ENCODE assay signal across 8 cellular contexts in the genomic region with DNA sequence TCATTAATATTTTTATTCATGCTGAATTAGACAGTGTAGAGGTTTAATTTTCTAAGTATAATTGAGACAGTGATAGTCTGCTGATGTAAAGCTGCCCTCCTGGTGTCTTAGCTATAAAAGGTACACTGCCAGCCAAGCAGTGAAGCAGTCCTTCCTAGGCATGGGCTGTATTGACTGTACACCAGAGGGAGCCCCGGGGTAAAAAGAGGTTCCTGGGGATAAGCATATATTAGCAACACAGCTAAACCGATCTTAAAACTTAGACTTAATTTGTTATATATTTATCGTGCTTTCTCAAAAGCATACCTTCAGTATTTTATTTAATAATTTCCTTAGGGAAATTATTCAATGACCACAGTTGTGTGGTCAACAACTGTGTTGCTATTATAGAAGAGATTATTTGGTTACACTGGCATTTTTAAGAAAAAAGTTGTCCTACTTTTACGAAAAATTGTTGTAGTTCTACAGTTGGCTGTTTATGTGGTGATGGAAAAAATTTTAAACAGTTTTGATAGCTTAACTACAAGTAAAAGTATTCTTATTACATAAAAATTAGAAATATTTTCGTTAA.
DNase-seq lines count a peak whose midpoint lies in the region; ATAC-seq and TF ChIP-seq lines count a peak whose summit lies in the region.

No MANE protein-coding gene starts in this region.

- no peak overlapping the region for H3K27ac Mint-ChIP-seq in WTC11
- no peak overlapping the region for H3K27ac Mint-ChIP-seq in activated T-helper 2 cell treated with anti-CD3 and anti-CD28 coated beads, Interferon-gamma antibody, Interleukin-2, Interleukin-4, amounts not matched to agents 10 μg/mL and 5 μg/mL and 100 μg/mL, durations not matched to agents 14 hours and 24 hours and 36 hours

- TF ChIP-seq CTCF in C4-2B (conservative IDR thresholded peaks at IDR 0.05), result peak; percentile 79
- peak; percentile 20; the same call in 1 of the 2 replicates for TF ChIP-seq CTCF in WTC11 (IDR thresholded peaks at IDR 0.05)
- peak; percentile 57 for TF ChIP-seq CTCF in cardiac muscle cell (IDR thresholded peaks at IDR 0.05; ENCODE audit: low read depth, low read length)
- TF ChIP-seq CTCF in thyroid gland (IDR thresholded peaks at IDR 0.05), result peak in 4 of 6 experiments; percentile 18 to 39 (median 31)

- H3K27ac ChIP-seq in C4-2B (no peak overlapping the region), cardiac muscle cell (no peak overlapping the region), thyroid gland (no peak overlapping the region)

- peak; percentile 53 for TF ChIP-seq RAD21 in Ishikawa (IDR thresholded peaks at IDR 0.05; ENCODE audit: low read depth)

- H3K9me3 ChIP-seq in cardiac muscle cell (ENCODE audit: low read depth), result no peaks in the 10 kb centered on the region
- no peaks in the 10 kb centered on the region for H3K9me3 ChIP-seq in thyroid gland

- H3K36me3 ChIP-seq in cardiac muscle cell (peaks cover 41% of the 10 kb centered on the region), thyroid gland (peaks cover 0 to 31% of the 10 kb centered on the region in 2 donors)

- no peaks in the 10 kb centered on the region for H3K27me3 ChIP-seq in cardiac muscle cell
- no peaks in the 10 kb centered on the region for H3K27me3 ChIP-seq in thyroid gland

- ATAC-seq in GM18511 (IDR thresholded peaks at IDR 0.05; ENCODE audit: unreplicated experiment) (peak; percentile 68), WTC11 (peak; percentile 82)

- no peak overlapping the region for H3K4me3 Mint-ChIP-seq in WTC11
- H3K4me3 Mint-ChIP-seq in activated T-helper 2 cell treated with anti-CD3 and anti-CD28 coated beads, Interferon-gamma antibody, Interleukin-2, Interleukin-4, amounts not matched to agents 10 μg/mL and 5 μg/mL and 100 μg/mL, durations not matched to agents 14 hours and 24 hours and 36 hours (ENCODE audit: low read depth), result no peak overlapping the region

- no peaks in the 10 kb centered on the region for H3K36me3 Mint-ChIP-seq in WTC11
- H3K36me3 Mint-ChIP-seq in activated T-helper 2 cell treated with anti-CD3 and anti-CD28 coated beads, Interferon-gamma antibody, Interleukin-2, Interleukin-4, amounts not matched to agents 10 μg/mL and 5 μg/mL and 100 μg/mL, durations not matched to agents 14 hours and 24 hours and 36 hours (ENCODE audit: low read depth), result peaks cover 75% of the 10 kb centered on the region

- H3K4me1 Mint-ChIP-seq in WTC11, result peaks cover 28% of the 10 kb centered on the region
- H3K4me1 Mint-ChIP-seq in activated T-helper 2 cell treated with anti-CD3 and anti-CD28 coated beads, Interferon-gamma antibody, Interleukin-2, Interleukin-4, amounts not matched to agents 10 μg/mL and 5 μg/mL and 100 μg/mL, durations not matched to agents 14 hours and 24 hours and 36 hours (ENCODE audit: low read depth), result peaks cover 17% of the 10 kb centered on the region

- 96 to 98% methylated on average over 5 of the region's 5 CpGs for WGBS in thyroid gland, 2 donors

- intact Hi-C loops in thyroid gland (cut with DNase I), result no loop called here
- intact Hi-C loops in activated T-helper 2 cell treated with anti-CD3 and anti-CD28 coated beads, Interferon-gamma antibody, Interleukin-2, Interleukin-4, amounts not matched to agents 10 μg/mL and 5 μg/mL and 100 μg/mL, durations not matched to agents 14 hours and 24 hours and 36 hours (cut with micrococcal nuclease), result no loop called here

- TF ChIP-seq POLR2A in thyroid gland (IDR thresholded peaks at IDR 0.05), result no peak

- peaks cover 9% of the 10 kb centered on the region for H3K4me1 ChIP-seq in cardiac muscle cell (ENCODE audit: low read depth)
- no peaks in the 10 kb centered on the region for H3K4me1 ChIP-seq in thyroid gland

- DNase-seq in WTC11 (ENCODE audit: low spot score) (peak; percentile 62), cardiac muscle cell (ENCODE audit: low read depth in 1 of 2, low spot score in 1 of 2) (peak in 1 of 2 donors; percentile 59), thyroid gland (peak; percentile 22 to 41), retina (no peak)
- DNase-seq in activated T-helper 2 cell treated with anti-CD3 and anti-CD28 coated beads, Interferon-gamma antibody, Interleukin-2, Interleukin-4, amounts not matched to agents 10 μg/mL and 5 μg/mL and 100 μg/mL, durations not matched to agents 14 hours and 24 hours and 36 hours (ENCODE audit: low spot score), result no peak

- no peaks in the 10 kb centered on the region for H3K27me3 Mint-ChIP-seq in WTC11 (ENCODE audit: low read depth)
- H3K27me3 Mint-ChIP-seq in activated T-helper 2 cell treated with anti-CD3 and anti-CD28 coated beads, Interferon-gamma antibody, Interleukin-2, Interleukin-4, amounts not matched to agents 10 μg/mL and 5 μg/mL and 100 μg/mL, durations not matched to agents 14 hours and 24 hours and 36 hours (ENCODE audit: low read depth), result no peaks in the 10 kb centered on the region

- no peak for TF ChIP-seq EP300 in Ishikawa (IDR thresholded peaks at IDR 0.05; ENCODE audit: borderline replicate concordance)

- no peaks in the 10 kb centered on the region for H3K9me3 Mint-ChIP-seq in WTC11
- H3K9me3 Mint-ChIP-seq in activated T-helper 2 cell treated with anti-CD3 and anti-CD28 coated beads, Interferon-gamma antibody, Interleukin-2, Interleukin-4, amounts not matched to agents 10 μg/mL and 5 μg/mL and 100 μg/mL, durations not matched to agents 14 hours and 24 hours and 36 hours, result no peaks in the 10 kb centered on the region

- no peak overlapping the region for H3K4me3 ChIP-seq in cardiac muscle cell
- H3K4me3 ChIP-seq in thyroid gland (replicated peaks in 1 of 3), result no peak overlapping the region

- POLR2A ChIA-PET in WTC11 (lab: Charles Lee), result no interaction called here

- CTCF ChIA-PET in WTC11 (lab: Charles Lee), result interaction anchor here (0.6 to 1.9 kb wide), 15 partner anchors 11 to 750 kb away, joined by 3 to 20 read pairs (median 5); a partner anchor contains a TSS

TF ChIP-seq in Ishikawa, 13 proteins besides CTCF, POLR2A, EP300 and RAD21 (continues in another document):
- no peak for TF ChIP-seq YY1 (IDR thresholded peaks at IDR 0.05; ENCODE audit: low read depth)
- no peak for TF ChIP-seq ZBTB7A (IDR thresholded peaks at IDR 0.05; ENCODE audit: low read depth)
- TF ChIP-seq, protein P1, sequence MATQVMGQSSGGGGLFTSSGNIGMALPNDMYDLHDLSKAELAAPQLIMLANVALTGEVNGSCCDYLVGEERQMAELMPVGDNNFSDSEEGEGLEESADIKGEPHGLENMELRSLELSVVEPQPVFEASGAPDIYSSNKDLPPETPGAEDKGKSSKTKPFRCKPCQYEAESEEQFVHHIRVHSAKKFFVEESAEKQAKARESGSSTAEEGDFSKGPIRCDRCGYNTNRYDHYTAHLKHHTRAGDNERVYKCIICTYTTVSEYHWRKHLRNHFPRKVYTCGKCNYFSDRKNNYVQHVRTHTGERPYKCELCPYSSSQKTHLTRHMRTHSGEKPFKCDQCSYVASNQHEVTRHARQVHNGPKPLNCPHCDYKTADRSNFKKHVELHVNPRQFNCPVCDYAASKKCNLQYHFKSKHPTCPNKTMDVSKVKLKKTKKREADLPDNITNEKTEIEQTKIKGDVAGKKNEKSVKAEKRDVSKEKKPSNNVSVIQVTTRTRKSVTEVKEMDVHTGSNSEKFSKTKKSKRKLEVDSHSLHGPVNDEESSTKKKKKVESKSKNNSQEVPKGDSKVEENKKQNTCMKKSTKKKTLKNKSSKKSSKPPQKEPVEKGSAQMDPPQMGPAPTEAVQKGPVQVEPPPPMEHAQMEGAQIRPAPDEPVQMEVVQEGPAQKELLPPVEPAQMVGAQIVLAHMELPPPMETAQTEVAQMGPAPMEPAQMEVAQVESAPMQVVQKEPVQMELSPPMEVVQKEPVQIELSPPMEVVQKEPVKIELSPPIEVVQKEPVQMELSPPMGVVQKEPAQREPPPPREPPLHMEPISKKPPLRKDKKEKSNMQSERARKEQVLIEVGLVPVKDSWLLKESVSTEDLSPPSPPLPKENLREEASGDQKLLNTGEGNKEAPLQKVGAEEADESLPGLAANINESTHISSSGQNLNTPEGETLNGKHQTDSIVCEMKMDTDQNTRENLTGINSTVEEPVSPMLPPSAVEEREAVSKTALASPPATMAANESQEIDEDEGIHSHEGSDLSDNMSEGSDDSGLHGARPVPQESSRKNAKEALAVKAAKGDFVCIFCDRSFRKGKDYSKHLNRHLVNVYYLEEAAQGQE (IDR thresholded peaks at IDR 0.05; ENCODE audit: low read depth), result no peak
- TF ChIP-seq EGR1 (IDR thresholded peaks at IDR 0.05), result no peak
- no peak for TF ChIP-seq CEBPB (IDR thresholded peaks at IDR 0.05)
- TF ChIP-seq TAF1 (IDR thresholded peaks at IDR 0.05; ENCODE audit: low read depth), result no peak
- no peak for TF ChIP-seq TEAD4 (IDR thresholded peaks at IDR 0.05)

TF ChIP-seq in WTC11, 78 proteins besides CTCF, POLR2A, EP300 and RAD21:
- TF ChIP-seq, protein P2, sequence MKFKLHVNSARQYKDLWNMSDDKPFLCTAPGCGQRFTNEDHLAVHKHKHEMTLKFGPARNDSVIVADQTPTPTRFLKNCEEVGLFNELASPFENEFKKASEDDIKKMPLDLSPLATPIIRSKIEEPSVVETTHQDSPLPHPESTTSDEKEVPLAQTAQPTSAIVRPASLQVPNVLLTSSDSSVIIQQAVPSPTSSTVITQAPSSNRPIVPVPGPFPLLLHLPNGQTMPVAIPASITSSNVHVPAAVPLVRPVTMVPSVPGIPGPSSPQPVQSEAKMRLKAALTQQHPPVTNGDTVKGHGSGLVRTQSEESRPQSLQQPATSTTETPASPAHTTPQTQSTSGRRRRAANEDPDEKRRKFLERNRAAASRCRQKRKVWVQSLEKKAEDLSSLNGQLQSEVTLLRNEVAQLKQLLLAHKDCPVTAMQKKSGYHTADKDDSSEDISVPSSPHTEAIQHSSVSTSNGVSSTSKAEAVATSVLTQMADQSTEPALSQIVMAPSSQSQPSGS (CRISPR knock-in tag; IDR thresholded peaks at IDR 0.05; ENCODE audit: borderline replicate concordance, low read depth), result no peak
- TF ChIP-seq ZBTB21 (CRISPR knock-in tag; IDR thresholded peaks at IDR 0.05; ENCODE audit: borderline replicate concordance) (no peak), NR2C2 (CRISPR knock-in tag; IDR thresholded peaks at IDR 0.05) (no peak), CBFB (CRISPR knock-in tag; IDR thresholded peaks at IDR 0.05; ENCODE audit: low read depth) (no peak)
- TF ChIP-seq, protein P3, sequence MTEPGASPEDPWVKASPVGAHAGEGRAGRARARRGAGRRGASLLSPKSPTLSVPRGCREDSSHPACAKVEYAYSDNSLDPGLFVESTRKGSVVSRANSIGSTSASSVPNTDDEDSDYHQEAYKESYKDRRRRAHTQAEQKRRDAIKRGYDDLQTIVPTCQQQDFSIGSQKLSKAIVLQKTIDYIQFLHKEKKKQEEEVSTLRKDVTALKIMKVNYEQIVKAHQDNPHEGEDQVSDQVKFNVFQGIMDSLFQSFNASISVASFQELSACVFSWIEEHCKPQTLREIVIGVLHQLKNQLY (CRISPR knock-in tag; IDR thresholded peaks at IDR 0.05), result no peak
TF ChIP-seq in WTC11: peak in this region for 0.

Comparison
In these comparisons a context has a peak if more than half of its experiments do, and no peak if none do; other contexts are left out.
1. CTCF ChIP-seq: peak in every context shown above with its lines; median percentile 79 in C4-2B; 57 in cardiac muscle cell; 31 in thyroid gland; 20 in WTC11.
2. DNase-seq: peak in WTC11 (single experiment) and thyroid gland (2 of 2); none in activated T-helper 2 cell treated with anti-CD3 and anti-CD28 coated beads, Interferon-gamma antibody, Interleukin-2, Interleukin-4, amounts not matched to agents 10 μg/mL and 5 μg/mL and 100 μg/mL, durations not matched to agents 14 hours and 24 hours and 36 hours (single experiment) and retina (single experiment).